13 cellular contexts compared by ENCODE assay signal in the genomic region with DNA sequence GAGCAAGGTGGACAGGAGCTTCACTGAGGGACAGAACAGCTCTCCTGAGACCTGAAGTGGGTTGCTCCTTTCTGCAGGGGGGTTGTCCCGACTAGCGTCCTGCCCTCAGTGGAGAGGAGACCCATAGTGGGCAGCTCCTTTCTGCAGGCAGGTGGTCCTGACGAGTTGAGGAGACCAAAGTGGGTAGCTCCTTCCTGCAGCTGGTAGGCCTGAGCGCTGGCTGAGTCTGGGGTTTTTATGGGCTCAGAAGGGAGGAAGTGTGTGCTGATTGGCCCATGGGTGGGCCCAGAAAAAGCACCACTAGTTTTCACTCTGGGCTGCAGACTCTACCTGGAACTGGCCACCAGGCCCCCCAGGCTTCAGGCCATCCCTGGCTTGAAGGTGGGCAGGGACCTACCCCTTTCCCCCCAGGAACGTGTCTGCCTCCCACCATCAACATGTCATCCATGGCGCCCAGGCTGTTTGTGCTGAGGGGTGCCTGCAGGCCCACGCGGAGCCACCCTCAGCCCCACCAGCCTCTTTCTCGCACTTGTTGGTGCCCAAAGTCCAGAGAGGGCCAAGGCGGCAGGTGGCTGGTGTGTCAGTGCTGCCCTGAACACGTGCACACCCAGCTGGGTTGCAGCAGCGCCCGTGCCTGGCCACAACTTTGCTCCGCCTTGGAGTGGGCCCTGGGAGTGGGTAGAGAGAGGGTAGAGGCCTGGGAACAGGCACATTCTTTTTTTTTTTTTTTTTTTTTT. TPM values are rescaled to one million over a fixed set of nuclear protein-coding genes. Genes with fewer than 3 reads are reported as not detected.
DNase-seq lines count a peak whose midpoint lies in the region; ATAC-seq and TF ChIP-seq lines count a peak whose summit lies in the region.
"Had no signal": no experiment of that assay in that cellular context is flagged by ENCODE, and none has a peak within 500 bp of the region (broad histone marks: within the 10 kb centered on the region; RNA-seq: fewer than 3 reads in every experiment).

No MANE protein-coding gene starts in this region.

- H3K4me1 ChIP-seq in iPS-20b (ENCODE audit: insufficient read depth, low read length) (peaks cover 19% of the 10 kb centered on the region; the same call in 1 of the 2 replicates), tibial nerve (peaks cover 0 to 27% (median 5%) of the 10 kb centered on the region in 4 donors)
- H3K4me1 ChIP-seq: prostate gland had no signal

- peak overlapping the region; percentile 91; the same call in 1 of the 2 replicates for H3K9ac ChIP-seq in iPS-20b (ENCODE audit: low read depth, low read length)

- H3K27me3 Mint-ChIP-seq in stimulated activated naive CD8-positive, alpha-beta T cell treated with anti-CD3 and anti-CD28 coated beads, Interleukin-15, Interleukin-2, amounts not matched to agents 100 ng/mL and 50 ng/mL, for 24 hours, result no peaks in the 10 kb centered on the region
- H3K27me3 Mint-ChIP-seq in WTC11 (ENCODE audit: low read depth), result no peaks in the 10 kb centered on the region

- peaks cover 4% of the 10 kb centered on the region for H3K9me3 Mint-ChIP-seq in stimulated activated naive CD8-positive, alpha-beta T cell treated with anti-CD3 and anti-CD28 coated beads, Interleukin-15, Interleukin-2, amounts not matched to agents 100 ng/mL and 50 ng/mL, for 24 hours
- no peaks in the 10 kb centered on the region for H3K9me3 Mint-ChIP-seq in WTC11

- H3K27ac ChIP-seq in iPS-20b (ENCODE audit: low read length) (no peak overlapping the region), tibial nerve (no peak overlapping the region)

- TF ChIP-seq EP300 in tibial nerve (IDR thresholded peaks at IDR 0.05), result no peak

- TF ChIP-seq CTCF in WTC11 (IDR thresholded peaks at IDR 0.05) (no peak), tibial nerve (IDR thresholded peaks at IDR 0.05) (no peak)

- POLR2A ChIA-PET in WTC11 (lab: Charles Lee), result interaction anchor here (0.5 to 1.2 kb wide), 2 partner anchors 27 to 1094 kb away, joined by 3 to 4 read pairs; no protein-coding TSS in a partner anchor

- 96 to 98% methylated on average over 14 of the region's 14 CpGs for WGBS in tibial nerve, 2 donors

- H3K4me3 ChIP-seq in iPS-20b (ENCODE audit: low read length) (peak overlapping the region; percentile 84), tibial nerve (no peak overlapping the region)

- no peak for DNase-seq in stimulated activated naive CD8-positive, alpha-beta T cell treated with anti-CD3 and anti-CD28 coated beads, Interleukin-15, Interleukin-2, amounts not matched to agents 100 U/mL and 50 U/mL, for 24 hours
- no peak for DNase-seq in WTC11 (ENCODE audit: low spot score)
- no peak for DNase-seq in ureter (ENCODE audit: low spot score)
- no peak for DNase-seq in tibial nerve (ENCODE audit: low spot score in 2 of 2)
- DNase-seq: activated CD8-positive, alpha-beta memory T cell treated with anti-CD3 and anti-CD28 coated beads for 24 hours; effector memory CD4-positive, alpha-beta T cell; NCI-H187; stimulated activated CD4-positive, alpha-beta T cell treated with anti-CD3 and anti-CD28 coated beads, Interleukin-2, amount 100 ng/mL, for 24 hours had no signal

- H3K27me3 ChIP-seq in iPS-20b (ENCODE audit: insufficient read depth, low read length) (no peaks in the 10 kb centered on the region; the same call in 1 of the 2 replicates), tibial nerve (no peaks in the 10 kb centered on the region)

- CTCF ChIA-PET in WTC11 (lab: Charles Lee), result interaction anchor here (0.6 to 1.7 kb wide), 4 partner anchors 19 to 240 kb away, joined by 3 to 4 read pairs (median 4); no protein-coding TSS in a partner anchor

- peak overlapping the region; percentile 94 for H3K27ac Mint-ChIP-seq in stimulated activated naive CD8-positive, alpha-beta T cell treated with anti-CD3 and anti-CD28 coated beads, Interleukin-15, Interleukin-2, amounts not matched to agents 100 ng/mL and 50 ng/mL, for 24 hours
- no peak overlapping the region for H3K27ac Mint-ChIP-seq in WTC11

- H3K36me3 ChIP-seq in iPS-20b (ENCODE audit: insufficient read depth, low read depth, low read length) (peaks cover 22% of the 10 kb centered on the region), tibial nerve (no peaks in the 10 kb centered on the region)
- H3K36me3 ChIP-seq: prostate gland had no signal

- peaks cover 31% of the 10 kb centered on the region for H3K36me3 Mint-ChIP-seq in stimulated activated naive CD8-positive, alpha-beta T cell treated with anti-CD3 and anti-CD28 coated beads, Interleukin-15, Interleukin-2, amounts not matched to agents 100 ng/mL and 50 ng/mL, for 24 hours (ENCODE audit: low read depth)
- H3K36me3 Mint-ChIP-seq in WTC11, result peaks cover 19% of the 10 kb centered on the region

- peak overlapping the region; percentile 86 for H3K4me3 Mint-ChIP-seq in stimulated activated naive CD8-positive, alpha-beta T cell treated with anti-CD3 and anti-CD28 coated beads, Interleukin-15, Interleukin-2, amounts not matched to agents 100 ng/mL and 50 ng/mL, for 24 hours
- peak overlapping the region; percentile 78 for H3K4me3 Mint-ChIP-seq in WTC11

- H3K4me1 Mint-ChIP-seq in stimulated activated naive CD8-positive, alpha-beta T cell treated with anti-CD3 and anti-CD28 coated beads, Interleukin-15, Interleukin-2, amounts not matched to agents 100 ng/mL and 50 ng/mL, for 24 hours (ENCODE audit: low read depth), result peaks cover 36% of the 10 kb centered on the region
- peaks cover 29% of the 10 kb centered on the region for H3K4me1 Mint-ChIP-seq in WTC11

- no peaks in the 10 kb centered on the region for H3K9me3 ChIP-seq in iPS-20b (ENCODE audit: insufficient read depth, low read depth, low read length)
- no peaks in the 10 kb centered on the region for H3K9me3 ChIP-seq in tibial nerve
- H3K9me3 ChIP-seq: prostate gland had no signal

- no peak for TF ChIP-seq POLR2A in tibial nerve (IDR thresholded peaks at IDR 0.05)

- no peak for ATAC-seq in stimulated activated naive CD8-positive, alpha-beta T cell treated with anti-CD3 and anti-CD28 coated beads, Interleukin-15, Interleukin-2, amounts not matched to agents 100 U/mL and 50 U/mL, for 24 hours
- ATAC-seq in WTC11 (no peak; the same call in 1 of the 2 replicates), HG03025 (IDR thresholded peaks at IDR 0.05; ENCODE audit: low FRiP score, unreplicated experiment) (no peak), HG02870 (IDR thresholded peaks at IDR 0.05; ENCODE audit: unreplicated experiment) (no peak)

TF ChIP-seq in WTC11, 78 proteins besides CTCF, POLR2A, EP300 and RAD21 (continues in another document):
- TF ChIP-seq NR2C2 (CRISPR knock-in tag; IDR thresholded peaks at IDR 0.05), result no peak
- TF ChIP-seq, protein P1, sequence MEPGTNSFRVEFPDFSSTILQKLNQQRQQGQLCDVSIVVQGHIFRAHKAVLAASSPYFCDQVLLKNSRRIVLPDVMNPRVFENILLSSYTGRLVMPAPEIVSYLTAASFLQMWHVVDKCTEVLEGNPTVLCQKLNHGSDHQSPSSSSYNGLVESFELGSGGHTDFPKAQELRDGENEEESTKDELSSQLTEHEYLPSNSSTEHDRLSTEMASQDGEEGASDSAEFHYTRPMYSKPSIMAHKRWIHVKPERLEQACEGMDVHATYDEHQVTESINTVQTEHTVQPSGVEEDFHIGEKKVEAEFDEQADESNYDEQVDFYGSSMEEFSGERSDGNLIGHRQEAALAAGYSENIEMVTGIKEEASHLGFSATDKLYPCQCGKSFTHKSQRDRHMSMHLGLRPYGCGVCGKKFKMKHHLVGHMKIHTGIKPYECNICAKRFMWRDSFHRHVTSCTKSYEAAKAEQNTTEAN (CRISPR knock-in tag; IDR thresholded peaks at IDR 0.05), result no peak
- no peak for TF ChIP-seq ZNF121 (CRISPR knock-in tag; IDR thresholded peaks at IDR 0.05)
- no peak for TF ChIP-seq FOXJ3 (CRISPR knock-in tag; IDR thresholded peaks at IDR 0.05; ENCODE audit: borderline replicate concordance)
- no peak for TF ChIP-seq JAZF1 (CRISPR knock-in tag; IDR thresholded peaks at IDR 0.05)
- TF ChIP-seq, protein P2, sequence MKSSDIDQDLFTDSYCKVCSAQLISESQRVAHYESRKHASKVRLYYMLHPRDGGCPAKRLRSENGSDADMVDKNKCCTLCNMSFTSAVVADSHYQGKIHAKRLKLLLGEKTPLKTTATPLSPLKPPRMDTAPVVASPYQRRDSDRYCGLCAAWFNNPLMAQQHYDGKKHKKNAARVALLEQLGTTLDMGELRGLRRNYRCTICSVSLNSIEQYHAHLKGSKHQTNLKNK (CRISPR knock-in tag; IDR thresholded peaks at IDR 0.05), result no peak
- TF ChIP-seq, protein P3, sequence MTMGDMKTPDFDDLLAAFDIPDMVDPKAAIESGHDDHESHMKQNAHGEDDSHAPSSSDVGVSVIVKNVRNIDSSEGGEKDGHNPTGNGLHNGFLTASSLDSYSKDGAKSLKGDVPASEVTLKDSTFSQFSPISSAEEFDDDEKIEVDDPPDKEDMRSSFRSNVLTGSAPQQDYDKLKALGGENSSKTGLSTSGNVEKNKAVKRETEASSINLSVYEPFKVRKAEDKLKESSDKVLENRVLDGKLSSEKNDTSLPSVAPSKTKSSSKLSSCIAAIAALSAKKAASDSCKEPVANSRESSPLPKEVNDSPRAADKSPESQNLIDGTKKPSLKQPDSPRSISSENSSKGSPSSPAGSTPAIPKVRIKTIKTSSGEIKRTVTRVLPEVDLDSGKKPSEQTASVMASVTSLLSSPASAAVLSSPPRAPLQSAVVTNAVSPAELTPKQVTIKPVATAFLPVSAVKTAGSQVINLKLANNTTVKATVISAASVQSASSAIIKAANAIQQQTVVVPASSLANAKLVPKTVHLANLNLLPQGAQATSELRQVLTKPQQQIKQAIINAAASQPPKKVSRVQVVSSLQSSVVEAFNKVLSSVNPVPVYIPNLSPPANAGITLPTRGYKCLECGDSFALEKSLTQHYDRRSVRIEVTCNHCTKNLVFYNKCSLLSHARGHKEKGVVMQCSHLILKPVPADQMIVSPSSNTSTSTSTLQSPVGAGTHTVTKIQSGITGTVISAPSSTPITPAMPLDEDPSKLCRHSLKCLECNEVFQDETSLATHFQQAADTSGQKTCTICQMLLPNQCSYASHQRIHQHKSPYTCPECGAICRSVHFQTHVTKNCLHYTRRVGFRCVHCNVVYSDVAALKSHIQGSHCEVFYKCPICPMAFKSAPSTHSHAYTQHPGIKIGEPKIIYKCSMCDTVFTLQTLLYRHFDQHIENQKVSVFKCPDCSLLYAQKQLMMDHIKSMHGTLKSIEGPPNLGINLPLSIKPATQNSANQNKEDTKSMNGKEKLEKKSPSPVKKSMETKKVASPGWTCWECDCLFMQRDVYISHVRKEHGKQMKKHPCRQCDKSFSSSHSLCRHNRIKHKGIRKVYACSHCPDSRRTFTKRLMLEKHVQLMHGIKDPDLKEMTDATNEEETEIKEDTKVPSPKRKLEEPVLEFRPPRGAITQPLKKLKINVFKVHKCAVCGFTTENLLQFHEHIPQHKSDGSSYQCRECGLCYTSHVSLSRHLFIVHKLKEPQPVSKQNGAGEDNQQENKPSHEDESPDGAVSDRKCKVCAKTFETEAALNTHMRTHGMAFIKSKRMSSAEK (CRISPR knock-in tag; IDR thresholded peaks at IDR 0.05; ENCODE audit: borderline replicate concordance), result no peak
- TF ChIP-seq ZBTB21 (CRISPR knock-in tag; IDR thresholded peaks at IDR 0.05; ENCODE audit: borderline replicate concordance), result no peak
- no peak for TF ChIP-seq ATF1 (CRISPR knock-in tag; IDR thresholded peaks at IDR 0.05)

RNA-seq across cellular contexts. Expression of a gene that starts 1.6 kb away (rescaled TPM):
- total RNA-seq in WTC11 (2021), result 180 to 204 TPM (median 194 TPM) in 3 replicates
- total RNA-seq in ureter, result 66.2 TPM
- 100 to 1,000 TPM; 112 to 147 (median 123) TPM for total RNA-seq in tibial nerve
